In the genomic region with DNA sequence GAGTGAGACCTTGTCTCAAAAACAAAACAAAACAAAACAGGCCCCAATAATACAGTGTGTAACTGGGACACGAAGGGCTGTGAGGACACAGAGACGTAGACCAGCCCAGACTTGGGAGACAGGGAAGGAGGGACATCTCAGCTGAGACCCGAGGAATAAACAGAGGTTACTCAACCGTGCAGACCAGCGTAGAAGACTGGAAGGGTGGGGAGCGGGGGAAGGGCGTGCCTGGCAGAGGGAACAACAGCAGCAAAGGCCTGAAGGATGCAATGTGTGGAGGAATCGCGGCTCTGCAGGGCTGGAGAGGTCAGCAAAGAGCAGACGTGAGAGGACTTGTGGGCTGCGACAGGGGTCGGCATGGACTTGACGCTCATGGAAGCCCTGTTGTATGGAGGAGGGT, we compare ENCODE assay signal across 16 cellular contexts. TPM values are rescaled to one million over a fixed set of nuclear protein-coding genes. Genes with fewer than 3 reads are reported as not detected.
DNase-seq lines count a peak whose midpoint lies in the region; TF ChIP-seq lines count a peak whose summit lies in the region.
"Had no signal": no experiment of that assay in that cellular context is flagged by ENCODE, and none has a peak within 500 bp of the region (broad histone marks: within the 10 kb centered on the region; RNA-seq: fewer than 3 reads in every experiment).

No MANE protein-coding gene starts in this region.

- no peak for TF ChIP-seq POLR2A in thyroid gland (IDR thresholded peaks at IDR 0.05)

- no peak overlapping the region for H3K4me2 ChIP-seq in hepatocyte
- H3K4me2 ChIP-seq: A549 had no signal

- H3K27ac ChIP-seq in hepatocyte = peak overlapping the region; percentile 42
- peak overlapping the region; percentile 17 to 45 (median 28) for H3K27ac ChIP-seq in thyroid gland

- WGBS in hepatocyte (ENCODE audit: low lambda C conversion rate, missing lambda C conversion rate) = 59% methylated on average over 13 of the region's 13 CpGs
- WGBS in thyroid gland, 2 donors = 25% methylated on average over 13 of the region's 13 CpGs

- H2AFZ ChIP-seq in hepatocyte = no peak overlapping the region

- no peaks in the 10 kb centered on the region for H3K9me3 Mint-ChIP-seq in T-helper 2 cell treated with Interferon-gamma antibody and Interleukin-4, amounts not matched to agents 5 μg/mL and 100 μg/mL, for 36 hours
- H3K9me3 Mint-ChIP-seq: activated naive CD4-positive, alpha-beta T cell treated with anti-CD3 and anti-CD28 coated beads, Interleukin-2, amount 50 U/mL, for 72 hours; CD4-positive, alpha-beta memory T cell; immature natural killer cell; stimulated activated naive CD8-positive, alpha-beta T cell treated with anti-CD3 and anti-CD28 coated beads, Interleukin-15, amount 100 ng/mL, for 72 hours had no signal

- no peaks in the 10 kb centered on the region for H3K27me3 Mint-ChIP-seq in T-helper 2 cell treated with Interferon-gamma antibody and Interleukin-4, amounts not matched to agents 5 μg/mL and 100 μg/mL, for 36 hours (ENCODE audit: low read depth)
- H3K27me3 Mint-ChIP-seq: T-helper 17 cell had no signal

- H3K4me3 Mint-ChIP-seq in T-helper 2 cell treated with Interferon-gamma antibody and Interleukin-4, amounts not matched to agents 5 μg/mL and 100 μg/mL, for 36 hours = no peak overlapping the region
- H3K4me3 Mint-ChIP-seq: immature natural killer cell, T-helper 17 cell had no signal

- no peaks in the 10 kb centered on the region for H3K9me2 ChIP-seq in hepatocyte (replicated peaks; ENCODE audit: insufficient read depth)

- H3K27ac Mint-ChIP-seq in T-helper 2 cell treated with Interferon-gamma antibody and Interleukin-4, amounts not matched to agents 5 μg/mL and 100 μg/mL, for 36 hours = peak overlapping the region; percentile 65

- H3K36me3 ChIP-seq in hepatocyte (replicated peaks; ENCODE audit: insufficient read depth, low read depth) (no peaks in the 10 kb centered on the region), thyroid gland (no peaks in the 10 kb centered on the region)

- no peaks in the 10 kb centered on the region for H3K36me3 Mint-ChIP-seq in T-helper 2 cell treated with Interferon-gamma antibody and Interleukin-4, amounts not matched to agents 5 μg/mL and 100 μg/mL, for 36 hours (ENCODE audit: low read depth)
- H3K36me3 Mint-ChIP-seq: activated naive CD4-positive, alpha-beta T cell treated with anti-CD3 and anti-CD28 coated beads, Interleukin-2, amount 50 U/mL, for 72 hours; CD4-positive, alpha-beta memory T cell; immature natural killer cell had no signal

- H3K4me3 ChIP-seq in hepatocyte = no peak overlapping the region
- no peak overlapping the region for H3K4me3 ChIP-seq in thyroid gland (replicated peaks in 1 of 3)
- H3K4me3 ChIP-seq: A549 had no signal

- no peaks in the 10 kb centered on the region for H3K27me3 ChIP-seq in hepatocyte
- no peaks in the 10 kb centered on the region for H3K27me3 ChIP-seq in thyroid gland

- H3K4me1 Mint-ChIP-seq in T-helper 2 cell treated with Interferon-gamma antibody and Interleukin-4, amounts not matched to agents 5 μg/mL and 100 μg/mL, for 36 hours (ENCODE audit: low read depth) = peaks cover 36% of the 10 kb centered on the region
- H3K4me1 Mint-ChIP-seq: immature natural killer cell had no signal

- TF ChIP-seq CTCF in hepatocyte (IDR thresholded peaks at IDR 0.05; ENCODE audit: poor library complexity) (no peak), thyroid gland (IDR thresholded peaks at IDR 0.05) (no peak)

- intact Hi-C loops in thyroid gland (cut with DNase I) = loop anchor here (10.0 kb wide), 1 partner anchor 208 kb away; a partner anchor contains a TSS

- H3K9me3 ChIP-seq in hepatocyte (ENCODE audit: low read depth) (no peaks in the 10 kb centered on the region), thyroid gland (no peaks in the 10 kb centered on the region)
- H3K9me3 ChIP-seq: A549 had no signal

- H3K79me2 ChIP-seq in hepatocyte = no peaks in the 10 kb centered on the region

- DNase-seq in T-helper 2 cell treated with Interferon-gamma antibody and Interleukin-4, amounts not matched to agents 5 μg/mL and 100 μg/mL, for 36 hours (ENCODE audit: low spot score) = no peak
- DNase-seq in T-helper 2 cell (no peak), hepatocyte (ENCODE audit: low spot score) (peak; percentile 43), thyroid gland (peak; percentile 79), NCI-H69 (lab: John Stamatoyannopoulos, UW) (no peak), C1 segment of cervical spinal cord (lab: John Stamatoyannopoulos, UW) (no peak)
- DNase-seq: activated CD4-positive, CD25-positive, alpha-beta regulatory T cell; activated CD8-positive, alpha-beta memory T cell treated with anti-CD3 and anti-CD28 coated beads, Interleukin-2, amount 50 U/mL, for 48 hours; CD4-positive, alpha-beta memory T cell; immature natural killer cell; NCI-H146; SHP77; T-helper 17 cell had no signal

- no peaks in the 10 kb centered on the region for H3K4me1 ChIP-seq in hepatocyte (ENCODE audit: insufficient read depth)
- peaks cover 0 to 14% of the 10 kb centered on the region in 2 donors for H3K4me1 ChIP-seq in thyroid gland

- no peaks in the 10 kb centered on the region for H4K20me1 ChIP-seq in hepatocyte (ENCODE audit: insufficient read depth, poor library complexity, severe bottlenecking)

RNA-seq across cellular contexts. Expression of a gene that starts 11.6 kb away (rescaled TPM):
- total RNA-seq in hepatocyte (7.2 and 12.3 TPM in 2 replicates), thyroid gland (10 to 100 TPM; 10.9 to 15.7 (median 12.8) TPM)
- polyA plus RNA-seq in hepatocyte = 11.8 and 17.9 TPM in 2 replicates

RNA-seq across cellular contexts. Expression of a gene that starts 15.7 kb away (rescaled TPM):
- 1.2 and 1.7 TPM in 2 replicates for total RNA-seq in hepatocyte
- 3.4 and 3.8 TPM in 2 replicates for polyA plus RNA-seq in hepatocyte
- total RNA-seq in thyroid gland = 1 to 10 TPM in 1 of 4 donors, under 1 TPM in 2, not detected in 1; 0.13 to 1.3 (median 0.22) TPM
- polyA plus RNA-seq: CD4-positive, alpha-beta memory T cell; immature natural killer cell had no signal

RNA-seq across cellular contexts. Expression of a gene that starts 41.4 kb away (rescaled TPM):
- total RNA-seq in hepatocyte = 52.6 and 52.8 TPM in 2 replicates
- polyA plus RNA-seq in hepatocyte = 67.7 and 72.8 TPM in 2 replicates
- 10 to 100 TPM; 49.7 to 69.4 (median 53.6) TPM for total RNA-seq in thyroid gland

RNA-seq across cellular contexts. Expression of a gene that starts 42.5 kb away (rescaled TPM):
- 106 and 131 TPM in 2 replicates for total RNA-seq in hepatocyte
- 147 and 154 TPM in 2 replicates for polyA plus RNA-seq in hepatocyte
- total RNA-seq in thyroid gland = 100 to 1,000 TPM in 1 of 4 donors, 10 to 100 TPM in 3; 29.4 to 113 (median 48.3) TPM

RNA-seq across cellular contexts. Expression of a gene that starts 51.4 kb away (rescaled TPM):
- total RNA-seq in hepatocyte (8.2 and 8.8 TPM in 2 replicates), thyroid gland (10 to 100 TPM in 3 of 4 donors, 1 to 10 TPM in 1; 6.1 to 15.6 (median 10.9) TPM)
- 16.3 and 27.6 TPM in 2 replicates for polyA plus RNA-seq in hepatocyte
- polyA plus RNA-seq: CD4-positive, alpha-beta memory T cell; immature natural killer cell had no signal

Comparison
In these comparisons a context has a peak if more than half of its experiments do, and no peak if none do; other contexts are left out.
1. DNase-seq: peak in hepatocyte (single experiment) and thyroid gland (2 of 2); none in T-helper 2 cell treated with Interferon-gamma antibody and Interleukin-4, amounts not matched to agents 5 μg/mL and 100 μg/mL, for 36 hours (single experiment), T-helper 2 cell (0 of 5), NCI-H69 (single experiment) and C1 segment of cervical spinal cord (0 of 14).